Comparison of ENCODE assay signal across 1 cellular context in genomic region chr16:47017636-47018035, GRCh38.
TF ChIP-seq lines count a peak whose summit lies in the region.

No MANE protein-coding gene starts in this region.

TF ChIP-seq in K562, 482 proteins besides CTCF, POLR2A, EP300 and RAD21:
- TF ChIP-seq ESRRA (IDR thresholded peaks at IDR 0.05; ENCODE audit: borderline replicate concordance, low read depth), result no peak
- no peak for TF ChIP-seq SIN3A (IDR thresholded peaks at IDR 0.05; ENCODE audit: borderline replicate concordance in 2 of 2, control insufficient read depth in 1 of 2, low read depth in 2 of 2, low read length in 2 of 2)
